In the genomic region with DNA sequence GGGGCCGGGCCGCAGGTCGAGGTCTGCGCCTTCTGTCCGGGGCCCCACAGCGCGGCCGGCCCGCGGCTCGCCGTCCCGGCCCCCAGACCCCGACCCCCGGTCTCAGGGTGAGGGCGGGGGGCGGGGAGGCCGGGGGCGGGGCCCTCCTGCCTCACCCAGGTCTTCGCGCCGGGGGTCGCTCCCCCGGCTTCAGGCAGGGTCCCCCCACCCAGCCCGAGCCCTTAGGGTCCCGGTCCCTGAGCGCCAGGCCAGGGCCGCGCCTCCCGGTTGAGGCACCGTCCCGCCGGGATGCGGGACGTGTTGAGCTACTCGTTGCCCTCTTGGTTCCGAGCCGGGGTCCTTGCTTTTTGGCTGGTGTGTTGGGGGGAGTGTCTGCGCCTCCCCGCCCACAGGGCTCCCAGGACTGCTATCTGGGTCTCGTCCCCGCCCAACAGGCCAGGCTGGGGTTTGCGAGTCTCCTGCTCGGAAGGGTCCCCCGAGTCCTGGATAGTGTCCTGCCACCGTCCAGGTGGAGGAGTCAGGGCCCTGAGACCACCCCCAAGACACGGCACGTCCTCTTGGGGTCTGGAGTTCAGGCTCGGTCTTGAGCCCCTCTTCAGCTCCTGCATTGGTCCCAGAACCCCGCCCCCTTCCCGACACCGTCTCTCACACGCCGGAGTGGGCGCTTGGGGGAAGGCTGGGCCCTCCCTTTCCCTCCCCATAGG, we compare ENCODE assay signal across 8 cellular contexts. TPM values are rescaled to one million over a fixed set of nuclear protein-coding genes. Genes with fewer than 3 reads are reported as not detected.
DNase-seq lines count a peak whose midpoint lies in the region; ATAC-seq and TF ChIP-seq lines count a peak whose summit lies in the region.

No MANE protein-coding gene starts in this region.

- peaks cover 5% of the 10 kb centered on the region for H3K36me3 Mint-ChIP-seq in activated naive CD4-positive, alpha-beta T cell treated with anti-CD3 and anti-CD28 coated beads, Interleukin-2, amount 10 ng/mL, durations not matched to agents 7 days and 5 days

- H3K4me1 Mint-ChIP-seq in activated naive CD4-positive, alpha-beta T cell treated with anti-CD3 and anti-CD28 coated beads, Interleukin-2, amount 10 ng/mL, durations not matched to agents 7 days and 5 days, result peaks cover 27% of the 10 kb centered on the region

- H3K27ac Mint-ChIP-seq in activated naive CD4-positive, alpha-beta T cell treated with anti-CD3 and anti-CD28 coated beads, Interleukin-2, amount 10 ng/mL, durations not matched to agents 7 days and 5 days, result peak overlapping the region; percentile 78

- H3K27me3 ChIP-seq in A673 (replicated peaks; ENCODE audit: insufficient read depth, low read depth, low read length, poor library complexity), result no peaks in the 10 kb centered on the region
- H3K27me3 ChIP-seq in right cardiac atrium (ENCODE audit: control insufficient read depth, insufficient read depth), result no peaks in the 10 kb centered on the region

- WGBS in right cardiac atrium, result under 1% methylated on average over 55 of the region's 55 CpGs

- peak; percentile 5 for ATAC-seq in GM18517 (IDR thresholded peaks at IDR 0.05; ENCODE audit: unreplicated experiment)
- peak; percentile 1 to 2 for ATAC-seq in right cardiac atrium

- intact Hi-C loops in A673 (cut with micrococcal nuclease; ENCODE audit: unreplicated experiment), result no loop called here
- intact Hi-C loops in right cardiac atrium (cut with DNase I), result loop anchor here in 1 of 4 donors (10.0 kb wide), 1 partner anchor 177 kb away; a partner anchor contains a TSS

- peak overlapping the region; percentile 66 for H3K4me3 ChIP-seq in A673 (ENCODE audit: low read depth, low read length, poor library complexity, severe bottlenecking)
- H3K4me3 ChIP-seq in Jurkat, Clone E6-1 (ENCODE audit: low read length), result peak overlapping the region; percentile 71
- H3K4me3 ChIP-seq in right cardiac atrium (ENCODE audit: low read length), result peak overlapping the region; percentile 86
- peak overlapping the region; percentile 93 for H3K4me3 ChIP-seq in skeletal muscle cell (ENCODE audit: low read depth, low read length)

- DNase-seq in A673 (ENCODE audit: low spot score), result peak; percentile 47
- no peak for DNase-seq in Jurkat, Clone E6-1 (ENCODE audit: low read depth, low spot score)
- peak; percentile 61 for DNase-seq in activated naive CD4-positive, alpha-beta T cell treated with anti-CD3 and anti-CD28 coated beads, Interleukin-2, amount 10 ng/mL, durations not matched to agents 7 days and 5 days
- peak in 2 of 3 donors; percentile 72 to 76 for DNase-seq in right cardiac atrium
- no peak for DNase-seq in skeletal muscle cell (ENCODE audit: low read depth)
- DNase-seq in effector CD4-positive, alpha-beta T cell, result no peak
- DNase-seq in NCI-H1048 (lab: John Stamatoyannopoulos, UW), result no peak

- BruUV-seq in A673 (replicated peaks; lab: Mats Ljungman, UMichigan), result no TSS peak

- CTCF ChIA-PET in A673 (lab: Charles Lee), result interaction anchor here (0.7 to 1.3 kb wide), 2 partner anchors 20 to 133 kb away, joined by 4 to 8 read pairs; no protein-coding TSS in a partner anchor
- CTCF ChIA-PET in activated naive CD4-positive, alpha-beta T cell treated with anti-CD3 and anti-CD28 coated beads, Interleukin-2, amount 10 ng/mL, durations not matched to agents 7 days and 5 days (lab: Charles Lee), result interaction anchor here (1.2 to 1.5 kb wide), 2 partner anchors 23 to 132 kb away, joined by 4 to 6 read pairs; a partner anchor contains a TSS

- H3K9me3 ChIP-seq in A673 (ENCODE audit: low read depth, low read length, poor library complexity, severe bottlenecking), result no peaks in the 10 kb centered on the region
- no peaks in the 10 kb centered on the region for H3K9me3 ChIP-seq in right cardiac atrium (ENCODE audit: control insufficient read depth, low read length)

- H3K36me3 ChIP-seq in A673 (ENCODE audit: insufficient read depth, low read length, poor library complexity, severe bottlenecking), result peaks cover 7% of the 10 kb centered on the region

- no peaks in the 10 kb centered on the region for H3K9me3 Mint-ChIP-seq in activated naive CD4-positive, alpha-beta T cell treated with anti-CD3 and anti-CD28 coated beads, Interleukin-2, amount 10 ng/mL, durations not matched to agents 7 days and 5 days

- POLR2A ChIA-PET in A673 (lab: Charles Lee; ENCODE audit: low non-redundant PET), result interaction anchor here (0.6 to 1.8 kb wide), 3 partner anchors 23 to 1285 kb away, joined by 5 to 7 read pairs (median 5); a partner anchor contains a TSS

- no peaks in the 10 kb centered on the region for H3K27me3 Mint-ChIP-seq in activated naive CD4-positive, alpha-beta T cell treated with anti-CD3 and anti-CD28 coated beads, Interleukin-2, amount 10 ng/mL, durations not matched to agents 7 days and 5 days

- H3K4me1 ChIP-seq in A673 (ENCODE audit: insufficient read depth, low read length, poor library complexity, severe bottlenecking) (peaks cover 9% of the 10 kb centered on the region), right cardiac atrium (ENCODE audit: control insufficient read depth, insufficient read depth, low read length) (peaks cover 11% of the 10 kb centered on the region)

- H3K27ac ChIP-seq in A673 (ENCODE audit: low read depth, low read length, poor library complexity, severe bottlenecking), result peak overlapping the region; percentile 80
- no peak overlapping the region for H3K27ac ChIP-seq in right cardiac atrium (ENCODE audit: low read length)

- peak overlapping the region; percentile 82 for H3K4me3 Mint-ChIP-seq in activated naive CD4-positive, alpha-beta T cell treated with anti-CD3 and anti-CD28 coated beads, Interleukin-2, amount 10 ng/mL, durations not matched to agents 7 days and 5 days

- TF ChIP-seq CTCF in A673 (conservative IDR thresholded peaks at IDR 0.05; ENCODE audit: low read depth, low read length), result no peak

RNA-seq across cellular contexts. Expression of a gene that starts 0.5 kb away (rescaled TPM):
- total RNA-seq in A673 (2021), result 48.1 and 59.1 TPM in 2 replicates
- 33.0 TPM for polyA plus RNA-seq in Jurkat, Clone E6-1 (2012; ENCODE audit: insufficient read depth, insufficient read length)
- total RNA-seq in right cardiac atrium, result 10 to 100 TPM; 11.9 to 13.1 (median 12.5) TPM
- 9.6 TPM for polyA plus RNA-seq in right cardiac atrium

RNA-seq across cellular contexts. Expression of a gene that starts 22.7 kb away (rescaled TPM):
- total RNA-seq in A673 (2021) (2,701 and 2,706 TPM in 2 replicates), right cardiac atrium (1,000 to 10,000 TPM; 2,000 to 2,630 (median 2,240) TPM)
- polyA plus RNA-seq in Jurkat, Clone E6-1 (2012; ENCODE audit: insufficient read depth, insufficient read length), result 2,006 TPM
- polyA plus RNA-seq in right cardiac atrium, result 1,037 TPM

RNA-seq across cellular contexts. Expression of a gene that starts 37.1 kb away (rescaled TPM):
- total RNA-seq in A673 (2021), result 58.3 and 65.9 TPM in 2 replicates
- 34.8 TPM for polyA plus RNA-seq in Jurkat, Clone E6-1 (2012; ENCODE audit: insufficient read depth, insufficient read length)
- 100 to 1,000 TPM in 2 of 4 donors, 10 to 100 TPM in 2; 67.8 to 121 (median 93.4) TPM for total RNA-seq in right cardiac atrium
- 122 TPM for polyA plus RNA-seq in right cardiac atrium

RNA-seq across cellular contexts. Expression of a gene that starts 58.7 kb away (rescaled TPM):
- total RNA-seq in A673 (2021), result 25.1 and 25.9 TPM in 2 replicates
- polyA plus RNA-seq in Jurkat, Clone E6-1 (2012; ENCODE audit: insufficient read depth, insufficient read length), result 8.6 TPM
- 10 to 100 TPM; 28.6 to 32.6 (median 31.6) TPM for total RNA-seq in right cardiac atrium
- 17.5 TPM for polyA plus RNA-seq in right cardiac atrium

Comparison
In these comparisons a context has a peak if more than half of its experiments do, and no peak if none do; other contexts are left out.
1. DNase-seq: peak in A673 (single experiment), activated naive CD4-positive, alpha-beta T cell treated with anti-CD3 and anti-CD28 coated beads, Interleukin-2, amount 10 ng/mL, durations not matched to agents 7 days and 5 days (single experiment) and right cardiac atrium (2 of 3); none in Jurkat, Clone E6-1 (single experiment), skeletal muscle cell (single experiment), effector CD4-positive, alpha-beta T cell (single experiment) and NCI-H1048 (single experiment).
2. Peak in every context shown above with its lines, with median percentiles within 50 percentile points of each other: H3K4me3 ChIP-seq.